14 cellular contexts compared by ENCODE assay signal in genomic region chr5:145446412-145446811, GRCh38.
"Had no signal": no experiment of that assay in that cellular context is flagged by ENCODE, and none has a peak within 500 bp of the region (broad histone marks: within the 10 kb centered on the region; RNA-seq: fewer than 3 reads in every experiment).

No MANE protein-coding gene starts in this region.

- H3K9ac ChIP-seq: KMS-11 had no signal

- DNase-seq: Kasumi-1, MM.1S, NCI-H1092 treated with DMSO at 0.1 percent for 48 hours, NCI-H1436, NCI-H187, NCI-H2029, NCI-H2081 treated with DMSO at 0.1 percent for 48 hours, NCI-H2227 treated with DMSO at 0.1 percent for 48 hours, NCI-H526, RPMI8226, SHP77, T-helper 2 cell had no signal

- H3K4me2 ChIP-seq: KMS-11 had no signal

- H3K27ac ChIP-seq: KMS-11 had no signal

- FAIRE-seq: RCC 7860 had no signal
